2 cellular contexts compared by ENCODE assay signal in the genomic region with DNA sequence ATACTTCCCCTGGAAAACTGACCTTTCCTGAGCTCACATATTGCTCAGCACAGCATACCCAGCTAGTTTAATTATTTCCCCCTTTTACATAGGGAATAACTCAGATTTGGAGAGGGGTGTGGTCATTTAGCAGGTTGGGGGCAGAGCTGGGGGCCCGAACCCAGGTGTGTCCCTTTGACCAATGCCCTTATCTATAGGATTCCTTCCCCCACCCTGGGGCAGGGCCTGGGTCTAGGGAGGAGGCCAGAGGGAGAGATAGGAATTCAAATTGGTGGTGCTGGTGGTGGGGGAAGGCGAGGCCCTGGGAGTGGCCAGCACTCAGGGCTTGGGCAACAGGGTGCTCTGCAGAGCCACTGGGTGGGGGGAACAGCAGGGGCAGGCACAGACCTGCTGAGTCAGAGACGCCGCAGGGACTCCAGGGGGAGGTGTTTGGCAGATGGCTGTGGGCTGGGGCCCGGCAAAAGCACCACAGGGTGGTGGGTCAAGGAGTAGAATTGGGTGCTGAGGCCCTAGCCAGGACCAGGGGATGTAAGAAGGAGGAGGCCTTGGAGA. TPM values are rescaled to one million over a fixed set of nuclear protein-coding genes. Genes with fewer than 3 reads are reported as not detected.
"Had no signal": no experiment of that assay in that cellular context is flagged by ENCODE, and none has a peak within 500 bp of the region (broad histone marks: within the 10 kb centered on the region; RNA-seq: fewer than 3 reads in every experiment).

No MANE protein-coding gene starts in this region.

RNA-seq across cellular contexts. Expression of a gene that starts 19.3 kb away (rescaled TPM):
- total RNA-seq: body of pancreas had no signal
- polyA plus RNA-seq: aorta had no signal
